8 cellular contexts compared by ENCODE assay signal in the genomic region with DNA sequence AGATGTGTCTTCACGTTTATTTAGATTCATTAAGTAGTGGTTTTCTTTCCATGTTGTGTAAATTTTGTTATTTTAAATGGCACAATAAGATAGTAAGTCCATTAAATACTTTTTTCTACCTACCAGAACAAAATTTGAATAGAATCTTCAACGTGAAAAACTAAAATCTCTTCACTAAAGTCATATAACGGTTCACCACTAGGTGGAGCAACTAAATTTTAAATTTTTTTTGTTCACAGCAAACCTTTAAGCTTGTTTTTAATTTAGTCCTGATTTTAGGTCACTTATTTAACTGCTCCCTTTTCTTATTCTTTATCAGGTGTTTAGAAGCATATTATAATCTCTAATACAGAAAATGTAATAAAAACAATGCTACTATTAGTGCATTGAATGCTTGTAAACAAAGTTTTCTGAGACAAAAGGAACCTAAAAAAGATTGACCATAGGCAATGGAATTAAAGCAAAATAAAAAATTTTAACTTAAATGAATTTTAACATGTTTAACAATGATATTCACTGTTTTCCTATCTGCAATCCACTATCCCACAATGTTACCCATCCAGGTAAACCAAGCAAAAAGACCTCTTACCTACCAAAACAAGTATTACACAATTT. TPM values are rescaled to one million over a fixed set of nuclear protein-coding genes. Genes with fewer than 3 reads are reported as not detected.
DNase-seq lines count a peak whose midpoint lies in the region; ATAC-seq and TF ChIP-seq lines count a peak whose summit lies in the region.

No MANE protein-coding gene starts in this region.

- H3K9me2 ChIP-seq in Loucy (replicated peaks; ENCODE audit: low read depth, low read length), result no peaks in the 10 kb centered on the region

- H3K27ac ChIP-seq in brain microvascular endothelial cell (no peak overlapping the region), aorta (ENCODE audit: low read depth in 1 of 2, low read length in 2 of 2) (no peak overlapping the region)

- ATAC-seq in aorta (ENCODE audit: low FRiP score), result no peak
- ATAC-seq in HG03442 (IDR thresholded peaks at IDR 0.05; ENCODE audit: unreplicated experiment), result no peak

- DNase-seq in DMS53 treated with DMSO at 0.1 percent for 48 hours (lab: John Stamatoyannopoulos, UW; ENCODE audit: unreplicated experiment) (peak; percentile 73), brain microvascular endothelial cell (no peak), lung microvascular endothelial cell (ENCODE audit: low read depth in 2 of 2) (peak; percentile 44 to 55), aorta (no peak), MG63 (no peak)
- DNase-seq in activated CD4-positive, alpha-beta T cell treated with anti-CD3 and anti-CD28 coated beads, Interleukin-2, amount 50 U/mL, for 4 hours, result no peak

- H3K27me3 ChIP-seq in Loucy (ENCODE audit: insufficient read depth, low read length, poor library complexity, severe bottlenecking) (no peaks in the 10 kb centered on the region), brain microvascular endothelial cell (replicated peaks) (no peaks in the 10 kb centered on the region), aorta (ENCODE audit: control insufficient read depth in 1 of 2, insufficient read depth in 2 of 2, low read length in 1 of 2) (no peaks in the 10 kb centered on the region), MG63 (no peaks in the 10 kb centered on the region)

- H3K9me3 ChIP-seq in Loucy (ENCODE audit: insufficient read depth, low read depth, low read length) (no peaks in the 10 kb centered on the region), aorta (ENCODE audit: control insufficient read depth, low read length) (no peaks in the 10 kb centered on the region), MG63 (no peaks in the 10 kb centered on the region)

- WGBS in aorta, 2 donors, result 6 to 7% methylated on average over 3 of the region's 3 CpGs

- H3F3A ChIP-seq in Loucy (ENCODE audit: low read depth), result no peaks in the 10 kb centered on the region

- TF ChIP-seq CTCF in Loucy (conservative IDR thresholded peaks at IDR 0.05; ENCODE audit: low read length), result peak; percentile 73
- peak; percentile 28 for TF ChIP-seq CTCF in brain microvascular endothelial cell (IDR thresholded peaks at IDR 0.05; ENCODE audit: low read depth, low read length, missing control alignments)

- in situ Hi-C loops in brain microvascular endothelial cell (cut with HindIII; ENCODE audit: low pct_ligation_motif_present, low sequenced_read_pairs), result no loop called here

- H4K20me1 ChIP-seq in Loucy (ENCODE audit: insufficient read depth, low read length, poor library complexity, severe bottlenecking), result no peaks in the 10 kb centered on the region

- H3K4me3 ChIP-seq in Loucy (ENCODE audit: low read length, poor library complexity, severe bottlenecking) (no peak overlapping the region), brain microvascular endothelial cell (ENCODE audit: low read depth, low read length) (no peak overlapping the region), aorta (ENCODE audit: low read length in 2 of 2) (no peak overlapping the region), MG63 (no peak overlapping the region)

- no peaks in the 10 kb centered on the region for H3K79me2 ChIP-seq in Loucy (ENCODE audit: insufficient read depth, low read length)

- H3K36me3 ChIP-seq in Loucy (ENCODE audit: insufficient read depth, low read length) (no peaks in the 10 kb centered on the region), brain microvascular endothelial cell (replicated peaks) (no peaks in the 10 kb centered on the region), aorta (ENCODE audit: control insufficient read depth in 1 of 2, insufficient read depth in 2 of 2, low read length in 1 of 2) (no peaks in the 10 kb centered on the region), MG63 (no peaks in the 10 kb centered on the region)

- 0 out of 2 replicates have a peak overlapping the region, but pooled peaks have one; percentile 23 for H2AFZ ChIP-seq in Loucy (ENCODE audit: low read length)

- no peak overlapping the region for H3K9ac ChIP-seq in Loucy (ENCODE audit: low read depth, low read length, poor library complexity, severe bottlenecking)

- intact Hi-C loops in aorta (cut with DNase I), result loop anchor here in 1 of 2 donors (10.0 kb wide), 1 partner anchor 219 kb away; no protein-coding TSS in a partner anchor

- no peak overlapping the region for H3K4me2 ChIP-seq in Loucy (ENCODE audit: low read depth, low read length, poor library complexity, severe bottlenecking)

- H3K4me1 ChIP-seq in Loucy (ENCODE audit: insufficient read depth, low read length, poor library complexity, severe bottlenecking) (peaks cover 2% of the 10 kb centered on the region), aorta (ENCODE audit: control insufficient read depth in 1 of 2, insufficient read depth in 2 of 2, low read length in 2 of 2) (no peaks in the 10 kb centered on the region)

RNA-seq across cellular contexts. Expression of gene PKN2, which starts 28.3 kb away (rescaled TPM):
- 16.3 and 16.6 TPM in 2 replicates for total RNA-seq in lung microvascular endothelial cell
- 10 to 100 TPM; 37.4 to 38.1 TPM for total RNA-seq in aorta
- polyA plus RNA-seq in aorta, result 10 to 100 TPM in 1 of 2 donors, 1 to 10 TPM in 1; 8.5 to 14.0 TPM
- total RNA-seq in MG63 (2014; rRNA removed; shearing (Covaris generic); ENCODE audit: low replicate concordance), result 16.5 and 18.0 TPM in 2 replicates

Comparison
In these comparisons a context has a peak if more than half of its experiments do, and no peak if none do; other contexts are left out.
1. DNase-seq: peak in DMS53 treated with DMSO at 0.1 percent for 48 hours (single experiment) and lung microvascular endothelial cell (2 of 2); none in brain microvascular endothelial cell (single experiment), activated CD4-positive, alpha-beta T cell treated with anti-CD3 and anti-CD28 coated beads, Interleukin-2, amount 50 U/mL, for 4 hours (0 of 2), aorta (0 of 2) and MG63 (single experiment).